Comparison of ENCODE assay signal across 14 cellular contexts in genomic region chrX:39764441-39764914, GRCh38.
A peak's percentile ranks its signal among the peaks of the same experiment; 100 is the strongest.
DNase-seq lines count a peak whose midpoint lies in the region; ATAC-seq and TF ChIP-seq lines count a peak whose summit lies in the region.
"Had no signal": no experiment of that assay in that cellular context is flagged by ENCODE, and none has a peak within 500 bp of the region (broad histone marks: within the 10 kb centered on the region; RNA-seq: fewer than 3 reads in every experiment).

No MANE protein-coding gene starts in this region.

- no peak overlapping the region for H3K9ac ChIP-seq in SK-N-SH
- H3K9ac ChIP-seq: GM23248 had no signal

- H3K4me3 ChIP-seq in astrocyte of the spinal cord (ENCODE audit: low read depth, low read length) (no peak overlapping the region), testis (no peak overlapping the region), SK-N-SH (ENCODE audit: low read depth in 2 of 2, low read length in 1 of 2) (no peak overlapping the region)
- H3K4me3 ChIP-seq: GM23248, transverse colon had no signal

- H3K27ac ChIP-seq in testis (no peak overlapping the region), SK-N-SH (ENCODE audit: low read depth in 2 of 2, low read length in 1 of 2) (no peak overlapping the region)
- H3K27ac ChIP-seq: GM23248, neutrophil, transverse colon had no signal

- H2AFZ ChIP-seq in SK-N-SH (ENCODE audit: low read depth): no peak overlapping the region
- H2AFZ ChIP-seq: GM23248 had no signal

- no peaks in the 10 kb centered on the region for H3F3A ChIP-seq in SK-N-SH (replicated peaks; ENCODE audit: insufficient read depth)

- POLR2A ChIA-PET in SK-N-SH (lab: Yijun Ruan, JAX): no interaction called here

- H3K4me1 ChIP-seq in testis: peaks cover 3% of the 10 kb centered on the region
- peaks cover 8 to 27% of the 10 kb centered on the region in 2 experiments; a peak in 2 of 4 replicates for H3K4me1 ChIP-seq in SK-N-SH (ENCODE audit: control insufficient read depth in 1 of 2, insufficient read depth in 2 of 2, low read depth in 1 of 2, low read length in 1 of 2)

- TF ChIP-seq CTCF in astrocyte of the spinal cord (IDR thresholded peaks at IDR 0.05; ENCODE audit: low read depth, low read length) (no peak), testis (IDR thresholded peaks at IDR 0.05) (no peak), SK-N-SH (IDR thresholded peaks at IDR 0.05) (no peak), endothelial cell (IDR thresholded peaks at IDR 0.05; ENCODE audit: unreplicated experiment) (no peak)

- H3K4me2 ChIP-seq in SK-N-SH: no peak overlapping the region

- whole genome bisulfite sequencing in testis, 2 donors: 60 to 93% methylated on average over 7 to 10 of the region's 10 CpGs
- 48% methylated on average over 9 of the region's 10 CpGs for WGBS in SK-N-SH (ENCODE audit: low lambda C conversion rate)

- no peak for TF ChIP-seq POLR2A in testis (IDR thresholded peaks at IDR 0.05)

- H3K36me3 ChIP-seq in testis (ENCODE audit: low read depth, missing control alignments): no peaks in the 10 kb centered on the region
- no peaks in the 10 kb centered on the region for H3K36me3 ChIP-seq in SK-N-SH (replicated peaks in 1 of 2; ENCODE audit: control insufficient read depth in 1 of 2, insufficient read depth in 2 of 2, low read length in 1 of 2)
- H3K36me3 ChIP-seq: neutrophil, transverse colon had no signal

- H3K4me1 Mint-ChIP-seq in endothelial cell (ENCODE audit: unreplicated experiment): peaks cover 4% of the 10 kb centered on the region

- H3K9me3 ChIP-seq in testis: no peaks in the 10 kb centered on the region
- H3K9me3 ChIP-seq in SK-N-SH: no peaks in the 10 kb centered on the region
- H3K9me3 ChIP-seq: neutrophil, transverse colon had no signal

- no peak overlapping the region for H3K4me3 Mint-ChIP-seq in endothelial cell (ENCODE audit: unreplicated experiment)

- H3K9me3 Mint-ChIP-seq in endothelial cell (ENCODE audit: unreplicated experiment): no peaks in the 10 kb centered on the region

- TF ChIP-seq RAD21 in SK-N-SH (IDR thresholded peaks at IDR 0.05; ENCODE audit: low read length): no peak

- H3K9me2 ChIP-seq in SK-N-SH: no peaks in the 10 kb centered on the region

- no peaks in the 10 kb centered on the region for H3K79me2 ChIP-seq in SK-N-SH (ENCODE audit: insufficient read depth)

- H3K36me3 Mint-ChIP-seq in endothelial cell (ENCODE audit: low read depth, unreplicated experiment): no peaks in the 10 kb centered on the region

- H3K27me3 Mint-ChIP-seq in endothelial cell (ENCODE audit: unreplicated experiment): no peaks in the 10 kb centered on the region

- H4K20me1 ChIP-seq in SK-N-SH (ENCODE audit: insufficient read depth): no peaks in the 10 kb centered on the region

- TF ChIP-seq EP300 in SK-N-SH (IDR thresholded peaks at IDR 0.05; ENCODE audit: borderline replicate concordance in 1 of 2, low read depth in 1 of 2, low read length in 1 of 2): no peak

- DNase-seq in NCI-H2196 (lab: John Stamatoyannopoulos, UW; ENCODE audit: unreplicated experiment): peak; percentile 20
- no peak for DNase-seq in NCI-H2196 treated with DMSO at 0.1 percent for 48 hours (lab: John Stamatoyannopoulos, UW; ENCODE audit: unreplicated experiment)
- DNase-seq in NCI-H345 treated with DMSO at 0.1 percent for 48 hours (lab: John Stamatoyannopoulos, UW; ENCODE audit: unreplicated experiment): peak; percentile 50
- peak; percentile 45 for DNase-seq in astrocyte of the spinal cord (ENCODE audit: low read depth, low spot score)
- peak; percentile 44 for DNase-seq in testis
- no peak for DNase-seq in SK-N-SH
- no peak for DNase-seq in endothelial cell (ENCODE audit: low spot score)
- DNase-seq: activated naive CD4-positive, alpha-beta T cell treated with anti-CD3 and anti-CD28 coated beads, Interleukin-2, amount 50 U/mL, for 16 hours; GM23248; hippocampal formation; NCI-H1436; transverse colon had no signal

- H3K27me3 ChIP-seq in testis (no peaks in the 10 kb centered on the region), SK-N-SH (ENCODE audit: insufficient read depth) (no peaks in the 10 kb centered on the region; the same call in 1 of the 2 replicates)
- H3K27me3 ChIP-seq: neutrophil, transverse colon had no signal

- in situ Hi-C loops in astrocyte of the spinal cord (cut with HindIII; ENCODE audit: low sequenced_read_pairs): no loop called here

- CTCF ChIA-PET in SK-N-SH (lab: Yijun Ruan, JAX): no interaction called here

- no peak for ATAC-seq in HG02870 (IDR thresholded peaks at IDR 0.05; ENCODE audit: unreplicated experiment)

- intact Hi-C loops in testis (cut with DNase I; ENCODE audit: low total_unique reads): no loop called here

- H3K27ac Mint-ChIP-seq in endothelial cell (ENCODE audit: unreplicated experiment): no peak overlapping the region

TF ChIP-seq in SK-N-SH, 30 proteins besides CTCF, POLR2A, EP300 and RAD21:
- TF ChIP-seq FOXJ3 (CRISPR knock-in tag; IDR thresholded peaks at IDR 0.05) (no peak), FOSL2 (IDR thresholded peaks at IDR 0.05; ENCODE audit: borderline replicate concordance, low read depth) (no peak), TAF1 (IDR thresholded peaks at IDR 0.05; ENCODE audit: borderline replicate concordance, low read depth, low read length) (no peak), NFIC (IDR thresholded peaks at IDR 0.05; ENCODE audit: borderline replicate concordance) (no peak), MEF2A (IDR thresholded peaks at IDR 0.05; ENCODE audit: borderline replicate concordance, low read depth) (no peak), MAX (IDR thresholded peaks at IDR 0.05; ENCODE audit: low read depth) (no peak), GATA2 (CRISPR knock-in tag; IDR thresholded peaks at IDR 0.05) (no peak), MXI1 (IDR thresholded peaks at IDR 0.05; ENCODE audit: low read depth, low read length) (no peak), FOXM1 (IDR thresholded peaks at IDR 0.05; ENCODE audit: low read depth) (no peak), RFX5 (IDR thresholded peaks at IDR 0.05; ENCODE audit: low read length) (no peak), TEAD4 (IDR thresholded peaks at IDR 0.05; ENCODE audit: borderline replicate concordance, insufficient read depth) (no peak), CHD2 (IDR thresholded peaks at IDR 0.05; ENCODE audit: low read length, partially characterized antibody) (no peak), USF1 (IDR thresholded peaks at IDR 0.05; ENCODE audit: borderline replicate concordance, low read depth) (no peak)
- TF ChIP-seq, protein P1, sequence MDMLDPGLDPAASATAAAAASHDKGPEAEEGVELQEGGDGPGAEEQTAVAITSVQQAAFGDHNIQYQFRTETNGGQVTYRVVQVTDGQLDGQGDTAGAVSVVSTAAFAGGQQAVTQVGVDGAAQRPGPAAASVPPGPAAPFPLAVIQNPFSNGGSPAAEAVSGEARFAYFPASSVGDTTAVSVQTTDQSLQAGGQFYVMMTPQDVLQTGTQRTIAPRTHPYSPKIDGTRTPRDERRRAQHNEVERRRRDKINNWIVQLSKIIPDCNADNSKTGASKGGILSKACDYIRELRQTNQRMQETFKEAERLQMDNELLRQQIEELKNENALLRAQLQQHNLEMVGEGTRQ (IDR thresholded peaks at IDR 0.05; ENCODE audit: borderline replicate concordance, low read depth, low read length): no peak

Comparison
In these comparisons a context has a peak if more than half of its experiments do, and no peak if none do; other contexts are left out.
1. DNase-seq: peak in NCI-H2196 (single experiment), NCI-H345 treated with DMSO at 0.1 percent for 48 hours (single experiment), astrocyte of the spinal cord (single experiment) and testis (single experiment); none in NCI-H2196 treated with DMSO at 0.1 percent for 48 hours (single experiment), SK-N-SH (single experiment) and endothelial cell (single experiment).